8 cellular contexts compared by ENCODE assay signal in the genomic region with DNA sequence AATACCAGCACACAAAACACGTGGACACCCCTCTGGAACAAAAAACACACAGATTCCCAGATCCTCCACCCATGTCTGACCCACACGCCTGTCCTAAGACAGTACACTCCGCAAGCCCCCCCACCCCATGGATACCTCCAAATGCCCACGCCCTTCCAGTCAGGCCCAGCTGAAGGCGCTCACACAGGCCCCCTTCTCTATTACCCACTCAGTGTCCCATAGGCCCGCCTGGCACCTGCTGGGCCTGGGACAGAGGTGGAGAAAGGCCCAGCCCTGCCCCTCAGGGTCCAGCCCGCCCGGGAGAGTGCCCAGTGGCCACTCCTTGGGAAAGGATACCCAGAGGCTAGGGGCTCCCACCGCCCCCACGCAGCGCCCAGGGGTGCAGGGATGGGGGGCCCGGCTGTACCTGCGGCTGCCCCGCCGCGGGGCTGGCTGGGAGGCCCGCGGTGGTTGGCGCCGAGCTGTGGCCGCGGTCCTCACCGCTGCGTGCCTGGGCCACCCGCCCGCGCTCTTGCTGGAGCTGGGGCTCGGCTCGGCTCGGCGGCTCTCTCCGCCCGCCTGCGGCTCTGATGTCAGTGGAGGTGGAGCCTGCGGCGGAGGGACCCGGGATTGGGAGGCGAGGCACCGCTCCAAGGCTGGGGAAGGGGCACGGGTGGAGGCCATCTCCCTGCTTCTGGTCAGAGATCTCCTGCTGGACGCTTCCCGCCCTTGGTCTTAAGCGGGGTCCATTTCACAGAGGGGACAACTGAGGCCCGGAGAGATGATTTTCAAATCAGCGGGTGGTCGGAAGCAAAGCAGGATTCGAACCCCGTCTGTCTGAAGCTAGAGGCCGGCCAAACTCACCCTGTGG. TPM values are rescaled to one million over a fixed set of nuclear protein-coding genes. Genes with fewer than 3 reads are reported as not detected.
DNase-seq lines count a peak whose midpoint lies in the region; ATAC-seq and TF ChIP-seq lines count a peak whose summit lies in the region.

A gene (minus strand): TSS at position 522 of the 850 bp plus-strand sequence. CDS start 2,198 bp downstream, outside the sequence.

- peak within 1 kb of the TSS; percentile 73 for H3K4me3 Mint-ChIP-seq in osteocyte (ENCODE audit: unreplicated experiment)

- intact Hi-C loops in cardiac septum (cut with DNase I) = loop anchor here (2.0 kb wide), 1 partner anchor 19 kb away; no protein-coding TSS in a partner anchor

- 1% methylated on average over 49 of the region's 49 CpGs for WGBS in urinary bladder

- peak within 1 kb of the TSS; percentile 74 for H3K27ac Mint-ChIP-seq in osteocyte (ENCODE audit: unreplicated experiment)

- TF ChIP-seq CTCF in osteocyte (IDR thresholded peaks at IDR 0.05) = no peak

- no peaks in the 10 kb centered on the region for H3K9me3 Mint-ChIP-seq in osteocyte (ENCODE audit: unreplicated experiment)

- H3K4me1 Mint-ChIP-seq in osteocyte (ENCODE audit: unreplicated experiment) = peaks cover 29% of the 10 kb centered on the region

- H3K27me3 Mint-ChIP-seq in osteocyte (ENCODE audit: unreplicated experiment) = no peaks in the 10 kb centered on the region

- peak; percentile 80 for DNase-seq in DMS 273 (lab: John Stamatoyannopoulos, UW; ENCODE audit: unreplicated experiment)
- DNase-seq in DMS 273 treated with DMSO at 0.1 percent for 48 hours (lab: John Stamatoyannopoulos, UW) = no peak
- DNase-seq in amniotic epithelial cell (ENCODE audit: low read depth) = peak; percentile 42
- peak; percentile 91 for DNase-seq in cardiac septum (ENCODE audit: low spot score)
- peak; percentile 92 for DNase-seq in osteocyte (ENCODE audit: extremely low spot score, unreplicated experiment)

- peak within 1 kb of the TSS; percentile 61 for H3K4me3 ChIP-seq in urinary bladder (ENCODE audit: low read depth, low read length)

- H3K27ac ChIP-seq in urinary bladder (ENCODE audit: low read depth) = peak within 1 kb of the TSS; percentile 81

- no peaks in the 10 kb centered on the region for H3K36me3 Mint-ChIP-seq in osteocyte (ENCODE audit: unreplicated experiment)

- ATAC-seq in HG03342 (IDR thresholded peaks at IDR 0.05; ENCODE audit: unreplicated experiment) (peak; percentile 51), SK-N-SH treated with all-trans-retinoic acid at 6 μM for 48 hours (peak; percentile 98)

- H3K4me1 ChIP-seq in urinary bladder (ENCODE audit: insufficient read depth) = peaks cover 4% of the 10 kb centered on the region

- H3K36me3 ChIP-seq in urinary bladder (ENCODE audit: insufficient read depth) = no peaks in the 10 kb centered on the region

TF ChIP-seq in SK-N-SH treated with all-trans-retinoic acid at 6 μM for 48 hours, 23 proteins besides CTCF, POLR2A, EP300 and RAD21:
- TF ChIP-seq GLIS3 (CRISPR knock-in tag; IDR thresholded peaks at IDR 0.05) (no peak), BACH2 (CRISPR knock-in tag; IDR thresholded peaks at IDR 0.05; ENCODE audit: borderline replicate concordance) (no peak), CSDC2 (CRISPR knock-in tag; IDR thresholded peaks at IDR 0.05) (no peak), RARB (CRISPR knock-in tag; IDR thresholded peaks at IDR 0.05) (no peak), OSR1 (CRISPR knock-in tag; IDR thresholded peaks at IDR 0.05) (no peak), TOX (CRISPR knock-in tag; IDR thresholded peaks at IDR 0.05; ENCODE audit: borderline replicate concordance) (no peak), ISL1 (CRISPR knock-in tag; IDR thresholded peaks at IDR 0.05) (no peak), ESRRG (CRISPR knock-in tag; IDR thresholded peaks at IDR 0.05) (no peak), TCF4 (CRISPR knock-in tag; IDR thresholded peaks at IDR 0.05; ENCODE audit: borderline replicate concordance) (no peak), PPARA (CRISPR knock-in tag; IDR thresholded peaks at IDR 0.05; ENCODE audit: borderline replicate concordance) (no peak), ZFP3 (CRISPR knock-in tag; IDR thresholded peaks at IDR 0.05) (no peak)
- TF ChIP-seq, protein P1, sequence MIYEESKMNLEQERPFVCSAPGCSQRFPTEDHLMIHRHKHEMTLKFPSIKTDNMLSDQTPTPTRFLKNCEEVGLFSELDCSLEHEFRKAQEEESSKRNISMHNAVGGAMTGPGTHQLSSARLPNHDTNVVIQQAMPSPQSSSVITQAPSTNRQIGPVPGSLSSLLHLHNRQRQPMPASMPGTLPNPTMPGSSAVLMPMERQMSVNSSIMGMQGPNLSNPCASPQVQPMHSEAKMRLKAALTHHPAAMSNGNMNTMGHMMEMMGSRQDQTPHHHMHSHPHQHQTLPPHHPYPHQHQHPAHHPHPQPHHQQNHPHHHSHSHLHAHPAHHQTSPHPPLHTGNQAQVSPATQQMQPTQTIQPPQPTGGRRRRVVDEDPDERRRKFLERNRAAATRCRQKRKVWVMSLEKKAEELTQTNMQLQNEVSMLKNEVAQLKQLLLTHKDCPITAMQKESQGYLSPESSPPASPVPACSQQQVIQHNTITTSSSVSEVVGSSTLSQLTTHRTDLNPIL (CRISPR knock-in tag; IDR thresholded peaks at IDR 0.05; ENCODE audit: low read depth) = no peak
- TF ChIP-seq, protein P2, sequence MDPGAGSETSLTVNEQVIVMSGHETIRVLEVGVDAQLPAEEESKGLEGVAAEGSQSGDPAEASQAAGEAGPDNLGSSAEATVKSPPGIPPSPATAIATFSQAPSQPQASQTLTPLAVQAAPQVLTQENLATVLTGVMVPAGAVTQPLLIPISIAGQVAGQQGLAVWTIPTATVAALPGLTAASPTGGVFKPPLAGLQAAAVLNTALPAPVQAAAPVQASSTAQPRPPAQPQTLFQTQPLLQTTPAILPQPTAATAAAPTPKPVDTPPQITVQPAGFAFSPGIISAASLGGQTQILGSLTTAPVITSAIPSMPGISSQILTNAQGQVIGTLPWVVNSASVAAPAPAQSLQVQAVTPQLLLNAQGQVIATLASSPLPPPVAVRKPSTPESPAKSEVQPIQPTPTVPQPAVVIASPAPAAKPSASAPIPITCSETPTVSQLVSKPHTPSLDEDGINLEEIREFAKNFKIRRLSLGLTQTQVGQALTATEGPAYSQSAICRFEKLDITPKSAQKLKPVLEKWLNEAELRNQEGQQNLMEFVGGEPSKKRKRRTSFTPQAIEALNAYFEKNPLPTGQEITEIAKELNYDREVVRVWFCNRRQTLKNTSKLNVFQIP (CRISPR knock-in tag; IDR thresholded peaks at IDR 0.05; ENCODE audit: borderline replicate concordance, low read depth) = no peak
- TF ChIP-seq, protein P3, sequence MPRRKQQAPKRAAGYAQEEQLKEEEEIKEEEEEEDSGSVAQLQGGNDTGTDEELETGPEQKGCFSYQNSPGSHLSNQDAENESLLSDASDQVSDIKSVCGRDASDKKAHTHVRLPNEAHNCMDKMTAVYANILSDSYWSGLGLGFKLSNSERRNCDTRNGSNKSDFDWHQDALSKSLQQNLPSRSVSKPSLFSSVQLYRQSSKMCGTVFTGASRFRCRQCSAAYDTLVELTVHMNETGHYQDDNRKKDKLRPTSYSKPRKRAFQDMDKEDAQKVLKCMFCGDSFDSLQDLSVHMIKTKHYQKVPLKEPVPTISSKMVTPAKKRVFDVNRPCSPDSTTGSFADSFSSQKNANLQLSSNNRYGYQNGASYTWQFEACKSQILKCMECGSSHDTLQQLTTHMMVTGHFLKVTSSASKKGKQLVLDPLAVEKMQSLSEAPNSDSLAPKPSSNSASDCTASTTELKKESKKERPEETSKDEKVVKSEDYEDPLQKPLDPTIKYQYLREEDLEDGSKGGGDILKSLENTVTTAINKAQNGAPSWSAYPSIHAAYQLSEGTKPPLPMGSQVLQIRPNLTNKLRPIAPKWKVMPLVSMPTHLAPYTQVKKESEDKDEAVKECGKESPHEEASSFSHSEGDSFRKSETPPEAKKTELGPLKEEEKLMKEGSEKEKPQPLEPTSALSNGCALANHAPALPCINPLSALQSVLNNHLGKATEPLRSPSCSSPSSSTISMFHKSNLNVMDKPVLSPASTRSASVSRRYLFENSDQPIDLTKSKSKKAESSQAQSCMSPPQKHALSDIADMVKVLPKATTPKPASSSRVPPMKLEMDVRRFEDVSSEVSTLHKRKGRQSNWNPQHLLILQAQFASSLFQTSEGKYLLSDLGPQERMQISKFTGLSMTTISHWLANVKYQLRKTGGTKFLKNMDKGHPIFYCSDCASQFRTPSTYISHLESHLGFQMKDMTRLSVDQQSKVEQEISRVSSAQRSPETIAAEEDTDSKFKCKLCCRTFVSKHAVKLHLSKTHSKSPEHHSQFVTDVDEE (CRISPR knock-in tag; IDR thresholded peaks at IDR 0.05) = no peak

RNA-seq across cellular contexts. Expression of the gene that starts here (rescaled TPM):
- total RNA-seq in cardiac septum (10.0 TPM), osteocyte (8.8 and 10.7 TPM in 2 replicates), urinary bladder (28.7 TPM)
- polyA plus RNA-seq in urinary bladder = 42.2 TPM
